Comparison of ENCODE assay signal across 13 cellular contexts in genomic region chr10:5582736-5583135, GRCh38. TPM values are rescaled to one million over a fixed set of nuclear protein-coding genes. Genes with fewer than 3 reads are reported as not detected.
A peak's percentile ranks its signal among the peaks of the same experiment; 100 is the strongest.
DNase-seq lines count a peak whose midpoint lies in the region; TF ChIP-seq lines count a peak whose summit lies in the region.
"Had no signal": no experiment of that assay in that cellular context is flagged by ENCODE, and none has a peak within 500 bp of the region (broad histone marks: within the 10 kb centered on the region; RNA-seq: fewer than 3 reads in every experiment).

No MANE protein-coding gene starts in this region.

- no peak overlapping the region for H3K4ac ChIP-seq in neuronal stem cell (ENCODE audit: low read length)

- no peak overlapping the region for H3K9ac ChIP-seq in neuronal stem cell (ENCODE audit: low read depth, low read length, poor library complexity)
- H3K9ac ChIP-seq: BLaER1 treated with 17β-estradiol and CSF1 and Interleukin-3, amounts not matched to agents 10 nM and 100 nM had no signal

- H3K9me3 ChIP-seq in neuronal stem cell (replicated peaks in 1 of 2; ENCODE audit: control insufficient read depth in 2 of 2, insufficient read depth in 1 of 2, low read depth in 1 of 2, low read length in 2 of 2): peaks cover 0 to 4% of the 10 kb centered on the region in 2 donors
- no peaks in the 10 kb centered on the region for H3K9me3 ChIP-seq in testis

- intact Hi-C loops in testis (cut with DNase I; ENCODE audit: low total_unique reads): no loop called here

- DNase-seq in GM06990 (ENCODE audit: extremely low read depth, insufficient read length): peak; percentile 52
- DNase-seq in LoVo (ENCODE audit: low spot score): peak; percentile 28
- DNase-seq in choroid plexus epithelial cell (ENCODE audit: low read depth): no peak
- DNase-seq in neuronal stem cell (ENCODE audit: low spot score): no peak
- no peak for DNase-seq in dermis blood vessel endothelial cell
- DNase-seq in NK-92 treated with Interleukin-12 subunit alpha and Interleukin-12 subunit beta, amount 100 ng/mL, for 24 hours (lab: John Stamatoyannopoulos, UW): no peak
- no peak for DNase-seq in testis
- DNase-seq in H4 (ENCODE audit: low spot score): no peak
- DNase-seq: activated naive CD8-positive, alpha-beta T cell treated with anti-CD3 and anti-CD28 coated beads, Interleukin-2, amount 10 ng/mL, durations not matched to agents 7 days and 5 days; GF-D8; stimulated activated CD4-positive, alpha-beta T cell treated with anti-CD3 and anti-CD28 coated beads, Interleukin-2, amount 100 ng/mL, for 48 hours had no signal

- H3K27me3 ChIP-seq in GM06990 (replicated peaks; ENCODE audit: control insufficient read depth, insufficient read depth, low read length) (peaks cover 2% of the 10 kb centered on the region; the same call in 1 of the 2 replicates), neuronal stem cell (ENCODE audit: control insufficient read depth in 3 of 3, insufficient read depth in 3 of 3, low read depth in 1 of 3, low read length in 3 of 3) (no peaks in the 10 kb centered on the region), testis (no peaks in the 10 kb centered on the region)

- H2BK5ac ChIP-seq in neuronal stem cell (ENCODE audit: low read length): peak overlapping the region; percentile 27

- H3K4me1 ChIP-seq in neuronal stem cell (ENCODE audit: control insufficient read depth in 2 of 2, insufficient read depth in 1 of 2, low read depth in 1 of 2, low read length in 2 of 2) (peaks cover 29 to 34% of the 10 kb centered on the region in 2 donors), testis (no peaks in the 10 kb centered on the region)

- no peak overlapping the region for H4K91ac ChIP-seq in neuronal stem cell (ENCODE audit: low read depth, low read length, poor library complexity)

- no peak overlapping the region for H2BK120ac ChIP-seq in neuronal stem cell (ENCODE audit: low read depth, low read length)

- H3K23ac ChIP-seq in neuronal stem cell (ENCODE audit: low read depth, low read length, poor library complexity): no peak overlapping the region

- H2AK5ac ChIP-seq in neuronal stem cell (ENCODE audit: low read depth, low read length): no peak overlapping the region

- H3K18ac ChIP-seq in neuronal stem cell (ENCODE audit: low read length): peak overlapping the region; percentile 62

- H3K4me3 ChIP-seq in GM06990 (replicated peaks; ENCODE audit: low read depth, low read length) (no peak overlapping the region), choroid plexus epithelial cell (ENCODE audit: low read depth, low read length) (no peak overlapping the region), neuronal stem cell (ENCODE audit: low read length in 2 of 2) (no peak overlapping the region), testis (no peak overlapping the region)
- H3K4me3 ChIP-seq: BLaER1 treated with 17β-estradiol and CSF1 and Interleukin-3, amounts not matched to agents 10 nM and 100 nM had no signal

- H3K14ac ChIP-seq in neuronal stem cell (ENCODE audit: low read length): no peak overlapping the region

- TF ChIP-seq CTCF in GM06990 (IDR thresholded peaks at IDR 0.05; ENCODE audit: insufficient read depth, low read length, poor library complexity, severe bottlenecking) (peak; percentile 30), choroid plexus epithelial cell (conservative IDR thresholded peaks at IDR 0.05; ENCODE audit: low read depth, low read length) (peak; percentile 22), testis (IDR thresholded peaks at IDR 0.05) (no peak)

- TF ChIP-seq POLR2A in testis (IDR thresholded peaks at IDR 0.05): no peak

- WGBS in neuronal stem cell (ENCODE audit: extremely low coverage in 2 of 2, insufficient read length in 2 of 2, insufficient replicate concordance in 1 of 2), 2 donors: no CpG with 5 or more reads among the region's 12 CpGs
- 82 to 87% methylated on average over 12 of the region's 12 CpGs for WGBS in testis, 2 donors

- H4K8ac ChIP-seq in neuronal stem cell (ENCODE audit: low read depth, low read length): no peak overlapping the region

- no peak overlapping the region for H2AFZ ChIP-seq in neuronal stem cell (ENCODE audit: low read length)

- no peak overlapping the region for H2BK12ac ChIP-seq in neuronal stem cell (ENCODE audit: low read length)

- H3K27ac ChIP-seq in neuronal stem cell (replicated peaks; ENCODE audit: low read length): peak overlapping the region; percentile 93
- H3K27ac ChIP-seq in testis: no peak overlapping the region
- H3K27ac ChIP-seq: BLaER1 treated with 17β-estradiol and CSF1 and Interleukin-3, amounts not matched to agents 10 nM and 100 nM had no signal

- H3K79me1 ChIP-seq in neuronal stem cell (ENCODE audit: low read depth, low read length): no peaks in the 10 kb centered on the region

- H2BK15ac ChIP-seq in neuronal stem cell (ENCODE audit: low read length): no peak overlapping the region

- no peaks in the 10 kb centered on the region for H3K36me3 ChIP-seq in GM06990 (ENCODE audit: control insufficient read depth, insufficient read depth, low read length)
- H3K36me3 ChIP-seq in neuronal stem cell (replicated peaks in 1 of 2; ENCODE audit: control insufficient read depth in 2 of 2, insufficient read depth in 2 of 2, low read length in 2 of 2): no peaks in the 10 kb centered on the region
- H3K36me3 ChIP-seq in testis (ENCODE audit: low read depth, missing control alignments): no peaks in the 10 kb centered on the region
- H3K36me3 ChIP-seq: BLaER1 treated with 17β-estradiol and CSF1 and Interleukin-3, amounts not matched to agents 10 nM and 100 nM had no signal

- no peak overlapping the region for H3K4me2 ChIP-seq in neuronal stem cell (ENCODE audit: insufficient read depth, low read length, poor library complexity, severe bottlenecking)

RNA-seq across cellular contexts. Expression of gene CALML3, which starts 58.0 kb away (rescaled TPM):
- not detected for polyA plus RNA-seq in neuronal stem cell (2013, experiment 1 of 2)
- polyA plus RNA-seq in neuronal stem cell (2013, experiment 2 of 2): not detected
- total RNA-seq in dermis blood vessel endothelial cell (not detected in 2 replicates), testis (under 1 TPM; 0.19 to 0.63 TPM)
- 1.5 TPM for polyA plus RNA-seq in testis (ENCODE audit: insufficient read depth, low read depth, low replicate concordance)
- not detected in 2 replicates for total RNA-seq in H4 (2014; rRNA removed; shearing (Covaris generic))
- total RNA-seq: activated naive CD8-positive, alpha-beta T cell treated with anti-CD3 and anti-CD28 coated beads, Interleukin-2, amount 10 ng/mL, durations not matched to agents 7 days and 5 days; mononuclear cell had no signal

Comparison
In these comparisons a context has a peak if more than half of its experiments do, and no peak if none do; other contexts are left out.
1. DNase-seq: peak in GM06990 (single experiment) and LoVo (single experiment); none in choroid plexus epithelial cell (single experiment), neuronal stem cell (single experiment), dermis blood vessel endothelial cell (single experiment), NK-92 treated with Interleukin-12 subunit alpha and Interleukin-12 subunit beta, amount 100 ng/mL, for 24 hours (single experiment), testis (single experiment) and H4 (single experiment).
2. CTCF ChIP-seq: peak in GM06990 (single experiment) and choroid plexus epithelial cell (single experiment); none in testis (0 of 3).